ENCODE assay signal across 9 cellular contexts in the genomic region with DNA sequence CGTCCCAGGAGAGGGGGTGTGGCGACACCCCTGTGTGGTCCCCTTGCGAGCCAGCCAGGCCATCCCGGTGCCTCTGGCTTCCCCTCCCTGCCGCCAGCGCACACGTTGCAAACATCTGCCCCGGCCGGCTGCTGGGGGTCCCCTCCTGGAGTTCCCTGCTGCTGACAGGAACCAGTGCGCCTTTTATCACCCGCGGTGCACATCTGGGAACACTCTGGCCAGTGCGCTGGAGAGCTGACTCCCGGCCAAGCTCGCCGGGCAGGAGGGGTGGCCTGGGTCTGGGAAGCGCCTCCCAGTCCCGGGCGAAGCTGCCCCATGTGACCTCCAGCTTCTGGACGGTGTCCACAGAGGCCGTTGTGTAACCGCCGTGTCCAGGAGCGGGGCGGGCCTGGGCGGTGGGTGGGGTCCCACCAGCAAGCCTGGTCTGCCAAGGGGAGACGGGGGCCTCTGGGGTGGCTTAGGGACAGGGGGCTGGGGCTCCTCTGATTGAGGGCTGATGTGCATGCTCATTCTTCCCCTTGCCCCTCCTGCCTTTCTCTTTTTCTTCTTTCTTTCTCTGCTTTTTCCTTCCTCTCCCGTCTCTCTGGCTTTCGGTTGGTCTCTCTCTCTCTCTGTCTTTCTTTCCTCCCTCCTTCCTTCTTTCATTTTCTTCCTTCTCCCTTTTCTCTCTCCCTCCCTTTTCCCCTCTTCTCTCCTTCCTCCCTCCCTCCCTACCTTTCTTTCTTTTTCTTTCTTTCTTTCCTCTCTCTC. TPM values are rescaled to one million over a fixed set of nuclear protein-coding genes. Genes with fewer than 3 reads are reported as not detected.
A peak's percentile ranks its signal among the peaks of the same experiment; 100 is the strongest.
DNase-seq lines count a peak whose midpoint lies in the region; ATAC-seq lines count a peak whose summit lies in the region.
"Had no signal": no experiment of that assay in that cellular context is flagged by ENCODE, and none has a peak within 500 bp of the region (broad histone marks: within the 10 kb centered on the region; RNA-seq: fewer than 3 reads in every experiment).

No MANE protein-coding gene starts in this region.

- DNase-seq in HK-2 (ENCODE audit: unreplicated experiment) (peak; percentile 64), T47D (ENCODE audit: low read depth in 1 of 2, low spot score in 1 of 2) (peak; percentile 53 to 71), left lobe of liver (ENCODE audit: low spot score) (peak; percentile 97), NCI-H1930 (lab: John Stamatoyannopoulos, UW) (no peak)
- DNase-seq in activated naive CD4-positive, alpha-beta T cell treated with Interleukin-2 at 50 U/mL for 16 hours = no peak

- ATAC-seq in left lobe of liver (peak; percentile 91), GM19023 (IDR thresholded peaks at IDR 0.05; ENCODE audit: unreplicated experiment) (no peak), GM18520 (IDR thresholded peaks at IDR 0.05; ENCODE audit: unreplicated experiment) (no peak)

- peak overlapping the region; percentile 42 to 80 for H3K9ac ChIP-seq in stomach smooth muscle (ENCODE audit: low read length in 2 of 2)

- H3K4me3 ChIP-seq in stomach smooth muscle (ENCODE audit: low read length in 2 of 2) = peak overlapping the region; percentile 64 to 67

- H3K27ac ChIP-seq in stomach smooth muscle (ENCODE audit: low read length) = peak overlapping the region; percentile 62
- H3K27ac ChIP-seq: HL-60 had no signal

- no peaks in the 10 kb centered on the region for H3K36me3 ChIP-seq in stomach smooth muscle (ENCODE audit: control insufficient read depth in 2 of 2, insufficient read depth in 2 of 2, low read length in 2 of 2)

- H3K9me3 ChIP-seq in stomach smooth muscle (ENCODE audit: control insufficient read depth in 2 of 2, low read length in 2 of 2) = no peaks in the 10 kb centered on the region

- H3K27me3 ChIP-seq in stomach smooth muscle (ENCODE audit: control insufficient read depth in 1 of 2, insufficient read depth in 2 of 2, low read length in 2 of 2) = no peaks in the 10 kb centered on the region

- peaks cover 25% of the 10 kb centered on the region for H3K4me1 ChIP-seq in stomach smooth muscle (ENCODE audit: control insufficient read depth, insufficient read depth, low read length)

- in situ Hi-C loops in T47D (cut with HindIII; ENCODE audit: low pct_unique_long_range_greater_than_20kb, low sequenced_read_pairs) = no loop called here

RNA-seq across cellular contexts. Expression of gene CIBAR2, which starts 25.2 kb away (rescaled TPM):
- not detected for total RNA-seq in left lobe of liver

Comparison
In these comparisons a context has a peak if more than half of its experiments do, and no peak if none do; other contexts are left out.
1. DNase-seq: peak in HK-2 (single experiment), T47D (2 of 2) and left lobe of liver (single experiment); none in NCI-H1930 (0 of 2) and activated naive CD4-positive, alpha-beta T cell treated with Interleukin-2 at 50 U/mL for 16 hours (single experiment).